ENCODE assay signal across 9 cellular contexts in the genomic region with DNA sequence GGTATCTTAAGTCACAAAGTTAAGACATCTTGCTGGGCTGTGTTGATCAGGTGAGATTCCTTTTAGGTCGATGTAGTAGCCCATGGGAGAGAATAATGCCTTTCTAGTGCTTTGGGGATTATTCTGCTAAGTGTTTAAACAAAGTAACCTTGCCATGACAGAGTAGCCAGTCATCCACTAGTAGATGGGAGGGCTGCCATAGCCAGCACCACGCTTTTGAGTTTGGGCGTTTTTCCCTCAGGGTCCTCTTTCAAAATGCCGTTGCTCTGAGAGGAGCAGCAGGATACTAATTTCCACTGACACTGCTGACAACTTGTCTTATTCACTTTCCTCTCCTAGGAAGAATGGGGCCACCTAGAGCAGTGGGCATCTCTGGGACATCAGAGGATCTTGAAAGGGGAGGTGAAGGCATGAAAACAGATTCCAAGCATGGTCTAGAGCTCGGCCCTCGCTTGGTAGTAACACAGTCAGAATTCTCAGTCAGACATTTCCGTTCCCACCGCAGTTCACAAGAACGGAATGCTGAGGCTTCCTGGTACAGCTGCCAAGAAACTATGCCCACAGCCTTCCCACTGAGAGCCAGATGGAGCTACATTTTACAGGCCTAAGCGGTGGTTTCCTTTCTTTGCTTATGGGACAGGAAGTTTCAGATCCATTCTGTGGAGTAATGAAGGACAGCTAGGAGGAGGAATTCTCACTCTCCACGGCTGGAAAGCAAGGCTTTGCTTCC. TPM values are rescaled to one million over a fixed set of nuclear protein-coding genes. Genes with fewer than 3 reads are reported as not detected.
A peak's percentile ranks its signal among the peaks of the same experiment; 100 is the strongest.
DNase-seq lines count a peak whose midpoint lies in the region; ATAC-seq and TF ChIP-seq lines count a peak whose summit lies in the region.
"Had no signal": no experiment of that assay in that cellular context is flagged by ENCODE, and none has a peak within 500 bp of the region (broad histone marks: within the 10 kb centered on the region; RNA-seq: fewer than 3 reads in every experiment).

No MANE protein-coding gene starts in this region.

- H3K9me3 Mint-ChIP-seq in CD14-positive monocyte: no peaks in the 10 kb centered on the region
- H3K9me3 Mint-ChIP-seq: activated naive CD8-positive, alpha-beta T cell treated with anti-CD3 and anti-CD28 coated beads, Interleukin-2, amount 10 ng/mL, durations not matched to agents 7 days and 5 days had no signal

- peak in 1 of 4 donors; percentile 52 for ATAC-seq in psoas muscle

- peak; percentile 85 for DNase-seq in BJ (ENCODE audit: low read depth)
- DNase-seq in RWPE1 (ENCODE audit: low spot score): peak; percentile 38
- peak; percentile 72 to 96 for DNase-seq in fibroblast of lung (ENCODE audit: low read depth in 2 of 2)
- no peak for DNase-seq in psoas muscle
- no peak for DNase-seq in hepatocyte (ENCODE audit: low spot score)
- no peak for DNase-seq in activated T-cell treated with anti-CD3 and anti-CD28 coated beads for 4 hours
- no peak for DNase-seq in CD14-positive monocyte (ENCODE audit: low spot score)
- DNase-seq in NCI-H146 treated with DMSO at 0.1 percent for 48 hours (lab: John Stamatoyannopoulos, UW; ENCODE audit: unreplicated experiment): no peak
- DNase-seq: activated naive CD8-positive, alpha-beta T cell treated with anti-CD3 and anti-CD28 coated beads, Interleukin-2, amount 10 ng/mL, durations not matched to agents 7 days and 5 days had no signal

- H3K79me2 ChIP-seq in fibroblast of lung (ENCODE audit: control insufficient read depth, insufficient read depth, low read length) (no peaks in the 10 kb centered on the region), hepatocyte (no peaks in the 10 kb centered on the region)

- peak overlapping the region; percentile 53; the same call in 1 of the 2 replicates for H3K27ac ChIP-seq in RWPE1
- peak overlapping the region; percentile 68 for H3K27ac ChIP-seq in fibroblast of lung (ENCODE audit: insufficient read depth, low read length)
- peak overlapping the region; percentile 7 for H3K27ac ChIP-seq in psoas muscle
- no peak overlapping the region for H3K27ac ChIP-seq in hepatocyte

- H4K20me1 ChIP-seq in fibroblast of lung (ENCODE audit: control insufficient read depth, extremely low read depth, insufficient read depth, low read length) (no peaks in the 10 kb centered on the region), hepatocyte (ENCODE audit: insufficient read depth, poor library complexity, severe bottlenecking) (no peaks in the 10 kb centered on the region)

- H3K27me3 Mint-ChIP-seq in CD14-positive monocyte (ENCODE audit: low read depth in 3 of 3): peaks cover 1 to 6% (median 2%) of the 10 kb centered on the region in 3 donors
- H3K27me3 Mint-ChIP-seq: activated naive CD8-positive, alpha-beta T cell treated with anti-CD3 and anti-CD28 coated beads, Interleukin-2, amount 10 ng/mL, durations not matched to agents 7 days and 5 days had no signal

- no peaks in the 10 kb centered on the region for H3K9me2 ChIP-seq in hepatocyte (replicated peaks; ENCODE audit: insufficient read depth)

- no peaks in the 10 kb centered on the region for H3K27me3 ChIP-seq in BJ (ENCODE audit: control insufficient read depth, insufficient read depth, low read length)
- H3K27me3 ChIP-seq in fibroblast of lung (ENCODE audit: control insufficient read depth, insufficient read depth, low read length): no peaks in the 10 kb centered on the region
- no peaks in the 10 kb centered on the region for H3K27me3 ChIP-seq in psoas muscle (ENCODE audit: insufficient read depth in 3 of 3, low read length in 2 of 3)
- H3K27me3 ChIP-seq in hepatocyte: no peaks in the 10 kb centered on the region

- peak overlapping the region; percentile 48 for H3K4me2 ChIP-seq in fibroblast of lung (ENCODE audit: extremely low read depth, insufficient read depth, low read length)
- no peak overlapping the region for H3K4me2 ChIP-seq in hepatocyte

- no peak overlapping the region for H3K9ac ChIP-seq in fibroblast of lung (ENCODE audit: insufficient read depth, low read length)

- H3K9me3 ChIP-seq in fibroblast of lung (ENCODE audit: control insufficient read depth, insufficient read depth, low read depth, low read length) (no peaks in the 10 kb centered on the region), psoas muscle (no peaks in the 10 kb centered on the region), hepatocyte (ENCODE audit: low read depth) (no peaks in the 10 kb centered on the region)

- no peaks in the 10 kb centered on the region for H3K36me3 Mint-ChIP-seq in CD14-positive monocyte
- H3K36me3 Mint-ChIP-seq: activated naive CD8-positive, alpha-beta T cell treated with anti-CD3 and anti-CD28 coated beads, Interleukin-2, amount 10 ng/mL, durations not matched to agents 7 days and 5 days had no signal

- POLR2A ChIA-PET in BJ (lab: Charles Lee): interaction anchor here (0.5 kb wide), 1 partner anchor 1272 kb away, joined by 3 read pairs; no protein-coding TSS in a partner anchor
- POLR2A ChIA-PET in RWPE1 (lab: Yijun Ruan, JAX; ENCODE audit: low non-redundant PET): no interaction called here

- H3K27ac Mint-ChIP-seq in CD14-positive monocyte: no peak overlapping the region
- H3K27ac Mint-ChIP-seq: activated naive CD8-positive, alpha-beta T cell treated with anti-CD3 and anti-CD28 coated beads, Interleukin-2, amount 10 ng/mL, durations not matched to agents 7 days and 5 days had no signal

- H3K36me3 ChIP-seq in BJ (ENCODE audit: control insufficient read depth, insufficient read depth, low read length): no peaks in the 10 kb centered on the region
- no peaks in the 10 kb centered on the region for H3K36me3 ChIP-seq in fibroblast of lung (ENCODE audit: control insufficient read depth, insufficient read depth, low read length)
- H3K36me3 ChIP-seq in psoas muscle (ENCODE audit: insufficient read depth in 1 of 2, low read depth in 1 of 2): no peaks in the 10 kb centered on the region
- no peaks in the 10 kb centered on the region for H3K36me3 ChIP-seq in hepatocyte (replicated peaks; ENCODE audit: insufficient read depth, low read depth)

- H2AFZ ChIP-seq in fibroblast of lung (ENCODE audit: low read length) (peak overlapping the region; percentile 93), hepatocyte (no peak overlapping the region)

- H3K4me1 ChIP-seq in fibroblast of lung (ENCODE audit: control insufficient read depth, extremely low read depth, insufficient read depth, low read length) (peaks cover 12% of the 10 kb centered on the region), psoas muscle (no peaks in the 10 kb centered on the region), hepatocyte (ENCODE audit: insufficient read depth) (no peaks in the 10 kb centered on the region)

- peaks cover 20% of the 10 kb centered on the region for H3K4me1 Mint-ChIP-seq in CD14-positive monocyte

- intact Hi-C loops in psoas muscle (cut with DNase I): no loop called here
- intact Hi-C loops in CD14-positive monocyte (cut with micrococcal nuclease): no loop called here

- CTCF ChIA-PET in BJ (lab: Yijun Ruan, JAX) (interaction anchor here (1.8 kb wide), 1 partner anchor 10 kb away, joined by 5 read pairs; no protein-coding TSS in a partner anchor), RWPE1 (lab: Yijun Ruan, JAX) (no interaction called here)

- 25 to 31% (median 27%) methylated on average over 11 of the region's 11 CpGs for WGBS in psoas muscle, 3 donors
- WGBS in hepatocyte (ENCODE audit: low lambda C conversion rate, missing lambda C conversion rate): 87% methylated on average over 11 of the region's 11 CpGs

- TF ChIP-seq CTCF in BJ (IDR thresholded peaks at IDR 0.05; ENCODE audit: insufficient read depth, low read depth, low read length) (no peak), RWPE1 (conservative IDR thresholded peaks at IDR 0.05; ENCODE audit: low read depth) (no peak), fibroblast of lung (conservative IDR thresholded peaks at IDR 0.05 in 1 of 2, IDR thresholded peaks at IDR 0.05 in 1 of 2; ENCODE audit: low read depth in 1 of 2, low read length in 2 of 2) (no peak), psoas muscle (IDR thresholded peaks at IDR 0.05) (no peak), hepatocyte (IDR thresholded peaks at IDR 0.05; ENCODE audit: poor library complexity) (no peak), CD14-positive monocyte (IDR thresholded peaks at IDR 0.05) (no peak)

- H3K4me3 Mint-ChIP-seq in CD14-positive monocyte: no peak overlapping the region
- H3K4me3 Mint-ChIP-seq: activated naive CD8-positive, alpha-beta T cell treated with anti-CD3 and anti-CD28 coated beads, Interleukin-2, amount 10 ng/mL, durations not matched to agents 7 days and 5 days had no signal

- no peak overlapping the region for H3K4me3 ChIP-seq in BJ (ENCODE audit: low read depth, low read length)
- no peak overlapping the region for H3K4me3 ChIP-seq in fibroblast of lung (replicated peaks in 1 of 4; ENCODE audit: control extremely low read depth in 1 of 4, insufficient read depth in 1 of 4, low read depth in 3 of 4, low read length in 4 of 4)
- H3K4me3 ChIP-seq in psoas muscle: no peak overlapping the region
- no peak overlapping the region for H3K4me3 ChIP-seq in hepatocyte

RNA-seq across cellular contexts. Expression of gene RSU1, which starts 15.3 kb away (rescaled TPM):
- polyA plus RNA-seq in BJ (2011; rRNA removed) (277 and 339 TPM in 2 replicates), fibroblast of lung (229 and 252 TPM in 2 replicates), psoas muscle (10 to 100 TPM; 23.8 to 43.2 (median 29.0) TPM), hepatocyte (52.3 and 55.5 TPM in 2 replicates), CD14-positive monocyte (100 to 1,000 TPM; 100 to 111 TPM)
- polyA minus RNA-seq in BJ (2011; rRNA and poly(A)+ RNA removed): 90.5 and 128 TPM in 2 replicates
- total RNA-seq in fibroblast of lung (28.5 and 46.9 TPM in 2 replicates), psoas muscle (10 to 100 TPM; 19.7 to 41.6 (median 25.8) TPM), hepatocyte (36.7 and 37.0 TPM in 2 replicates)
- polyA plus RNA-seq in fibroblast of lung (2012): 115 and 137 TPM in 2 replicates
- 48.3 and 51.1 TPM in 2 replicates for polyA minus RNA-seq in fibroblast of lung (ENCODE audit: low replicate concordance)

Comparison
In these comparisons a context has a peak if more than half of its experiments do, and no peak if none do; other contexts are left out.
1. DNase-seq: peak in BJ (single experiment), RWPE1 (single experiment) and fibroblast of lung (2 of 2); none in psoas muscle (0 of 2), hepatocyte (single experiment), activated T-cell treated with anti-CD3 and anti-CD28 coated beads for 4 hours (single experiment), CD14-positive monocyte (single experiment) and NCI-H146 treated with DMSO at 0.1 percent for 48 hours (single experiment).